Comparison of ENCODE assay signal across 10 cellular contexts in genomic region chr1:5667513-5668325, GRCh38.
DNase-seq lines count a peak whose midpoint lies in the region; TF ChIP-seq lines count a peak whose summit lies in the region.
"Had no signal": no experiment of that assay in that cellular context is flagged by ENCODE, and none has a peak within 500 bp of the region (broad histone marks: within the 10 kb centered on the region; RNA-seq: fewer than 3 reads in every experiment).

No MANE protein-coding gene starts in this region.

- intact Hi-C loops in cardiac septum (cut with DNase I) (no loop called here), left ventricle myocardium inferior (cut with micrococcal nuclease) (no loop called here), breast epithelium (cut with DNase I; ENCODE audit: low total_unique reads) (no loop called here), stomach (cut with DNase I; ENCODE audit: low total_unique reads) (no loop called here)

- H3K27ac ChIP-seq in left ventricle myocardium inferior (replicated peaks) (no peak overlapping the region), breast epithelium (no peak overlapping the region), stomach (no peak overlapping the region)

- WGBS in stomach, 5 donors, result 57 to 72% (median 67%) methylated on average over 30 to 34 of the region's 34 CpGs

- TF ChIP-seq EP300 in stomach (IDR thresholded peaks at IDR 0.05), result no peak

- DNase-seq in cardiac septum (ENCODE audit: low spot score), result peak; percentile 61
- no peak for DNase-seq in left ventricle myocardium inferior
- peak; percentile 46 for DNase-seq in NCI-H2196 treated with DMSO at 0.1 percent for 48 hours (lab: John Stamatoyannopoulos, UW; ENCODE audit: unreplicated experiment)
- peak; percentile 41 to 72 for DNase-seq in breast epithelium (ENCODE audit: low spot score in 2 of 2)
- no peak for DNase-seq in CD1c-positive myeloid dendritic cell (ENCODE audit: extremely low spot score)
- DNase-seq in stimulated activated CD4-positive, alpha-beta T cell treated with anti-CD3 and anti-CD28 coated beads, Interleukin-4, amount 100 ng/mL, for 4 hours, result no peak
- DNase-seq in stomach, result no peak
- DNase-seq in cortex of kidney (lab: John Stamatoyannopoulos, UW), result no peak
- DNase-seq: hypothalamus, NCI-H69 had no signal

- TF ChIP-seq CTCF in left ventricle myocardium inferior (IDR thresholded peaks at IDR 0.05; ENCODE audit: borderline replicate concordance) (no peak), breast epithelium (IDR thresholded peaks at IDR 0.05) (no peak), stomach (IDR thresholded peaks at IDR 0.05) (no peak)

- peaks cover 24% of the 10 kb centered on the region for H3K27me3 ChIP-seq in left ventricle myocardium inferior (ENCODE audit: low read depth)
- H3K27me3 ChIP-seq in breast epithelium, result peaks cover 0 to 18% of the 10 kb centered on the region in 2 donors
- peaks cover 0 to 24% (median 0%) of the 10 kb centered on the region in 3 donors for H3K27me3 ChIP-seq in stomach

- H3K4me1 ChIP-seq in left ventricle myocardium inferior (no peaks in the 10 kb centered on the region), breast epithelium (no peaks in the 10 kb centered on the region), stomach (no peaks in the 10 kb centered on the region)

- no peaks in the 10 kb centered on the region for H3K36me3 ChIP-seq in left ventricle myocardium inferior
- no peaks in the 10 kb centered on the region for H3K36me3 ChIP-seq in breast epithelium
- no peaks in the 10 kb centered on the region for H3K36me3 ChIP-seq in stomach

- TF ChIP-seq POLR2A in breast epithelium (IDR thresholded peaks at IDR 0.05) (no peak), stomach (IDR thresholded peaks at IDR 0.05) (no peak)

- H3K4me3 ChIP-seq in left ventricle myocardium inferior (no peak overlapping the region), breast epithelium (no peak overlapping the region), stomach (no peak overlapping the region)

- peaks cover 4% of the 10 kb centered on the region for H3K9me3 ChIP-seq in left ventricle myocardium inferior (replicated peaks)
- H3K9me3 ChIP-seq in breast epithelium, result no peaks in the 10 kb centered on the region
- no peaks in the 10 kb centered on the region for H3K9me3 ChIP-seq in stomach

Comparison
In these comparisons a context has a peak if more than half of its experiments do, and no peak if none do; other contexts are left out.
1. DNase-seq: peak in cardiac septum (single experiment), NCI-H2196 treated with DMSO at 0.1 percent for 48 hours (single experiment) and breast epithelium (2 of 2); none in left ventricle myocardium inferior (single experiment), CD1c-positive myeloid dendritic cell (single experiment), stimulated activated CD4-positive, alpha-beta T cell treated with anti-CD3 and anti-CD28 coated beads, Interleukin-4, amount 100 ng/mL, for 4 hours (0 of 2), stomach (single experiment) and cortex of kidney (single experiment).